Comparison of ENCODE assay signal across 1 cellular context in genomic region chr1:145281037-145281727, GRCh38.
TF ChIP-seq lines count a peak whose summit lies in the region.
"Not testable (repeated sequence)": the region's sequence is repeated elsewhere in the genome, so short reads cannot be mapped to it uniquely, and the experiment has no call there.

No MANE protein-coding gene starts in this region.

TF ChIP-seq in HepG2, 621 proteins besides CTCF, POLR2A, EP300 and RAD21 (continued from another document and continues in another):
- TF ChIP-seq SNAPC4 (CRISPR knock-in tag; IDR thresholded peaks at IDR 0.05) (peak; percentile 99), MIER2 (CRISPR knock-in tag; IDR thresholded peaks at IDR 0.05) (peak; percentile 68), FOXO1 (CRISPR knock-in tag; IDR thresholded peaks at IDR 0.05) (peak; percentile 21; the same call in 1 of the 2 replicates), HOXD1 (CRISPR knock-in tag; IDR thresholded peaks at IDR 0.05) (peak; percentile 32; the same call in 1 of the 2 replicates), CREB1 (CRISPR knock-in tag; IDR thresholded peaks at IDR 0.05) (peak; percentile 17; the same call in 1 of the 2 replicates), YY1 (IDR thresholded peaks at IDR 0.05; ENCODE audit: insufficient read depth, insufficient replicate concordance, low read depth, low read length) (peak; percentile 42), PRDM15 (CRISPR knock-in tag; IDR thresholded peaks at IDR 0.05) (peak; percentile 32; the same call in 1 of the 2 replicates), KAT8 (CRISPR knock-in tag; IDR thresholded peaks at IDR 0.05) (peak; percentile 57; the same call in 1 of the 2 replicates), IKZF5 (CRISPR knock-in tag; IDR thresholded peaks at IDR 0.05) (peak; percentile 74), TEAD3 (CRISPR knock-in tag; optimal IDR thresholded peaks at IDR 0.05; ENCODE audit: borderline replicate concordance) (peak; percentile 15), TAF1 (CRISPR knock-in tag; IDR thresholded peaks at IDR 0.05) (peak; percentile 24; the same call in 1 of the 2 replicates), ATF7-NPFF (CRISPR knock-in tag; IDR thresholded peaks at IDR 0.05; ENCODE audit: low read depth) (0 out of 2 replicates have a peak, but pooled peaks have one; percentile 38), PRDM10 (CRISPR knock-in tag; IDR thresholded peaks at IDR 0.05; ENCODE audit: low read depth) (peak; percentile 94), MAZ (IDR thresholded peaks at IDR 0.05; ENCODE audit: borderline replicate concordance, low read depth, low read length) (0 out of 2 replicates have a peak, but pooled peaks have one; percentile 37), MAZ (CRISPR knock-in tag; IDR thresholded peaks at IDR 0.05; ENCODE audit: low read depth) (0 out of 2 replicates have a peak, but pooled peaks have one; percentile 36), NONO (CRISPR knock-in tag; conservative IDR thresholded peaks at IDR 0.05) (peak; percentile 71; the same call in 1 of the 2 replicates), ATF4 (CRISPR knock-in tag; IDR thresholded peaks at IDR 0.05) (0 out of 4 replicates have a peak, but pooled peaks of 1 of the 2 experiments have one; percentile 44), KMT2B (CRISPR knock-in tag; IDR thresholded peaks at IDR 0.05) (peak; percentile 59; the same call in 1 of the 2 replicates), TGIF2 (CRISPR knock-in tag; IDR thresholded peaks at IDR 0.05) (peak; percentile 83), ZFY (CRISPR knock-in tag; IDR thresholded peaks at IDR 0.05) (peak; percentile 27; the same call in 1 of the 2 replicates), RXRB (CRISPR knock-in tag; IDR thresholded peaks at IDR 0.05; ENCODE audit: borderline replicate concordance) (0 out of 2 replicates have a peak, but pooled peaks have one; percentile 13), CBX5 (CRISPR knock-in tag; IDR thresholded peaks at IDR 0.05; ENCODE audit: borderline replicate concordance) (0 out of 2 replicates have a peak, but pooled peaks have one; percentile 48), POLR2AphosphoS2 (IDR thresholded peaks at IDR 0.05; ENCODE audit: low read depth, low read length) (peak; percentile 80), ELF1 (CRISPR knock-in tag; IDR thresholded peaks at IDR 0.05) (peak; percentile 16; the same call in 1 of the 2 replicates), HMGXB3 (CRISPR knock-in tag; IDR thresholded peaks at IDR 0.05; ENCODE audit: borderline replicate concordance) (peak; percentile 78; the same call in 1 of the 2 replicates), HOXA5 (CRISPR knock-in tag; IDR thresholded peaks at IDR 0.05) (peak; percentile 71; the same call in 1 of the 2 replicates), HOXA3 (CRISPR knock-in tag; IDR thresholded peaks at IDR 0.05) (peak; percentile 40), GTF2F1 (IDR thresholded peaks at IDR 0.05; ENCODE audit: low read length) (peak; percentile 84; the same call in 1 of the 2 replicates), POGK (CRISPR knock-in tag; conservative IDR thresholded peaks at IDR 0.05) (0 out of 2 replicates have a peak, but pooled peaks have one; percentile 50), HNRNPH1 (optimal IDR thresholded peaks at IDR 0.05; ENCODE audit: low read depth, low read length) (peak; percentile 74), KLF16 (CRISPR knock-in tag; IDR thresholded peaks at IDR 0.05) (peak in 1 of 2 experiments; percentile 68; a peak in 1 of 4 replicates), MED1 (CRISPR knock-in tag; IDR thresholded peaks at IDR 0.05) (peak; percentile 93), ETV5 (CRISPR knock-in tag; IDR thresholded peaks at IDR 0.05; ENCODE audit: borderline replicate concordance) (peak; percentile 65), SNAPC2 (CRISPR knock-in tag; IDR thresholded peaks at IDR 0.05) (peak; percentile 99), RXRA (CRISPR knock-in tag; IDR thresholded peaks at IDR 0.05) (peak; percentile 39; the same call in 1 of the 2 replicates)
- not testable (repeated sequence) for TF ChIP-seq CREB1, NONO (IDR thresholded peaks at IDR 0.05)
